ENCODE assay signal across 20 cellular contexts in the genomic region with DNA sequence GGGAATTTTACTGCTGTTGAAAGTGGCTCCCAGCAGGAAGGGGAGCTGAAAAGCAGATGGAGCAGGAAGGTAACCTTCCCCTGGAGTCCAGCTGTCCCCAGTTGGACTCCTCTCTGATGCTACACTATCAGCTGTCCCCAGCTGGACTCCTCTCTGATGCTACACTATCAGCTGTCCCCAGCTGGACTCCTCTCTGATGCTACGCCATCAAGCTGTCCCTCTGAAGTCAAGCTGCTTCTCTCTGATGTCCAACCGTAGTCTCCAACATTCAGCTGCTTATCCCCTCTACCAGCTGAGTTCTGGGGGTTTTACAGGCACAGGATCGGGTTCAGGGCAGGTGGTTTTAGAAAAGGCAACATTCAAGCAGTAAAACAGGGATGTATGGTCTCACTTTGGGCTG. TPM values are rescaled to one million over a fixed set of nuclear protein-coding genes. Genes with fewer than 3 reads are reported as not detected.
DNase-seq lines count a peak whose midpoint lies in the region; TF ChIP-seq lines count a peak whose summit lies in the region.
"Had no signal": no experiment of that assay in that cellular context is flagged by ENCODE, and none has a peak within 500 bp of the region (broad histone marks: within the 10 kb centered on the region; RNA-seq: fewer than 3 reads in every experiment).

No MANE protein-coding gene starts in this region.

- POLR2A ChIA-PET in HEK293 (lab: Yijun Ruan, JAX) = no interaction called here
- POLR2A ChIA-PET in Caco-2 (lab: Charles Lee) = no interaction called here

- H3K9me3 ChIP-seq in HEK293 (ENCODE audit: control insufficient read depth, insufficient read depth, low read depth, low read length) = no peaks in the 10 kb centered on the region
- H3K9me3 ChIP-seq in WERI-Rb-1 (ENCODE audit: severe bottlenecking) = peaks cover 29% of the 10 kb centered on the region
- peaks cover 10% of the 10 kb centered on the region; the same call in 1 of the 2 replicates for H3K9me3 ChIP-seq in Caco-2
- H3K9me3 ChIP-seq: BE2C had no signal

- CTCF ChIA-PET in HEK293 (lab: Yijun Ruan, JAX) = no interaction called here
- CTCF ChIA-PET in Caco-2 (lab: Charles Lee) = no interaction called here

- no peaks in the 10 kb centered on the region for H3K4me1 Mint-ChIP-seq in Caco-2 (ENCODE audit: low read depth, unreplicated experiment)
- H3K4me1 Mint-ChIP-seq: CD14-positive monocyte had no signal

- H3K4me1 ChIP-seq in HEK293 (ENCODE audit: control insufficient read depth, insufficient read depth, low read length) (no peaks in the 10 kb centered on the region), Caco-2 (no peaks in the 10 kb centered on the region)
- H3K4me1 ChIP-seq: BE2C had no signal

- no peak overlapping the region for H3K4me3 Mint-ChIP-seq in Caco-2 (ENCODE audit: unreplicated experiment)
- H3K4me3 Mint-ChIP-seq: CD14-positive monocyte; CD4-positive, alpha-beta memory T cell; CD4-positive, CD25-positive, alpha-beta regulatory T cell; CD8-positive, alpha-beta memory T cell had no signal

- no peak overlapping the region for H3K27ac Mint-ChIP-seq in Caco-2 (ENCODE audit: unreplicated experiment)
- H3K27ac Mint-ChIP-seq: CD14-positive monocyte; CD4-positive, CD25-positive, alpha-beta regulatory T cell had no signal

- 87 to 92% methylated on average over 3 of the region's 3 CpGs for WGBS in lower leg skin, 2 donors

- H3K36me3 ChIP-seq in HEK293 (ENCODE audit: control insufficient read depth in 2 of 2, insufficient read depth in 1 of 2, low read length in 2 of 2) (no peaks in the 10 kb centered on the region), WERI-Rb-1 (peaks cover 4% of the 10 kb centered on the region; the same call in 1 of the 2 replicates), Caco-2 (ENCODE audit: control insufficient read depth, insufficient read depth, low read length) (no peaks in the 10 kb centered on the region; the same call in 1 of the 2 replicates)
- H3K36me3 ChIP-seq: BE2C had no signal

- BruUV-seq in Caco-2 (replicated peaks; lab: Mats Ljungman, UMichigan) = no TSS peak

- TF ChIP-seq CTCF in HEK293 (tag by site-specific recombination; IDR thresholded peaks at IDR 0.05) = no peak
- no peak for TF ChIP-seq CTCF in WERI-Rb-1 (IDR thresholded peaks at IDR 0.05; ENCODE audit: low read depth, low read length)
- TF ChIP-seq CTCF in lower leg skin (IDR thresholded peaks at IDR 0.05) = no peak
- TF ChIP-seq CTCF in Caco-2 (IDR thresholded peaks at IDR 0.05; ENCODE audit: insufficient read depth in 1 of 2, low read depth in 1 of 2, low read length in 1 of 2, severe bottlenecking in 1 of 2, unreplicated experiment in 1 of 2) = no peak

- no peaks in the 10 kb centered on the region for H3K27me3 Mint-ChIP-seq in Caco-2 (ENCODE audit: insufficient read depth, unreplicated experiment)
- H3K27me3 Mint-ChIP-seq: CD4-positive, CD25-positive, alpha-beta regulatory T cell had no signal

- DNase-seq in WERI-Rb-1 (no peak), erythroblast (lab: John Stamatoyannopoulos, UW) (peak; percentile 24 to 68), NCI-H2107 treated with DMSO at 0.1 percent for 48 hours (lab: John Stamatoyannopoulos, UW; ENCODE audit: unreplicated experiment) (no peak), lower leg skin (ENCODE audit: low spot score in 2 of 2) (no peak), Caco-2 (no peak)
- DNase-seq: 8988T; ACHN; BE2C; C1 segment of cervical spinal cord; Calu3; CD4-positive, alpha-beta memory T cell; CD4-positive, CD25-positive, alpha-beta regulatory T cell; CD8-positive, alpha-beta memory T cell; COR-L47; DMS79 treated with DMSO at 0.1 percent for 48 hours; GF-D8 had no signal

- no peaks in the 10 kb centered on the region for H3K27me3 ChIP-seq in WERI-Rb-1 (ENCODE audit: insufficient read depth, low read depth, severe bottlenecking)
- H3K27me3 ChIP-seq in Caco-2 (replicated peaks; ENCODE audit: control insufficient read depth, insufficient read depth, low read length) = no peaks in the 10 kb centered on the region
- H3K27me3 ChIP-seq: BE2C, BLaER1 had no signal

- peaks cover 34% of the 10 kb centered on the region for H3K9me3 Mint-ChIP-seq in Caco-2 (ENCODE audit: unreplicated experiment)

- intact Hi-C loops in lower leg skin (cut with DNase I; ENCODE audit: low total_unique reads) = no loop called here
- intact Hi-C loops in Caco-2 (cut with micrococcal nuclease; ENCODE audit: unreplicated experiment) = no loop called here

- H3K4me3 ChIP-seq in HEK293 (ENCODE audit: low read depth, low read length) (no peak overlapping the region), WERI-Rb-1 (ENCODE audit: low read depth, low read length) (no peak overlapping the region), lower leg skin (ENCODE audit: low read depth, poor library complexity, severe bottlenecking) (no peak overlapping the region), Caco-2 (ENCODE audit: low read depth, low read length) (no peak overlapping the region)
- H3K4me3 ChIP-seq: BLaER1 had no signal

- TF ChIP-seq POLR2A in erythroblast (IDR thresholded peaks at IDR 0.05; ENCODE audit: low read length) = no peak
- TF ChIP-seq POLR2A in lower leg skin (IDR thresholded peaks at IDR 0.05) = no peak

- H3K36me3 Mint-ChIP-seq in Caco-2 (ENCODE audit: insufficient read depth, unreplicated experiment) = no peaks in the 10 kb centered on the region
- H3K36me3 Mint-ChIP-seq: CD14-positive monocyte had no signal

- no peak overlapping the region for H3K27ac ChIP-seq in HEK293 (ENCODE audit: extremely low read depth, low read depth, low read length)
- 0 out of 2 replicates have a peak overlapping the region, but pooled peaks have one; percentile 12 for H3K27ac ChIP-seq in WERI-Rb-1
- H3K27ac ChIP-seq: BLaER1 had no signal

TF ChIP-seq in HEK293, 187 proteins besides CTCF, POLR2A, EP300 and RAD21:
- TF ChIP-seq, protein P1, sequence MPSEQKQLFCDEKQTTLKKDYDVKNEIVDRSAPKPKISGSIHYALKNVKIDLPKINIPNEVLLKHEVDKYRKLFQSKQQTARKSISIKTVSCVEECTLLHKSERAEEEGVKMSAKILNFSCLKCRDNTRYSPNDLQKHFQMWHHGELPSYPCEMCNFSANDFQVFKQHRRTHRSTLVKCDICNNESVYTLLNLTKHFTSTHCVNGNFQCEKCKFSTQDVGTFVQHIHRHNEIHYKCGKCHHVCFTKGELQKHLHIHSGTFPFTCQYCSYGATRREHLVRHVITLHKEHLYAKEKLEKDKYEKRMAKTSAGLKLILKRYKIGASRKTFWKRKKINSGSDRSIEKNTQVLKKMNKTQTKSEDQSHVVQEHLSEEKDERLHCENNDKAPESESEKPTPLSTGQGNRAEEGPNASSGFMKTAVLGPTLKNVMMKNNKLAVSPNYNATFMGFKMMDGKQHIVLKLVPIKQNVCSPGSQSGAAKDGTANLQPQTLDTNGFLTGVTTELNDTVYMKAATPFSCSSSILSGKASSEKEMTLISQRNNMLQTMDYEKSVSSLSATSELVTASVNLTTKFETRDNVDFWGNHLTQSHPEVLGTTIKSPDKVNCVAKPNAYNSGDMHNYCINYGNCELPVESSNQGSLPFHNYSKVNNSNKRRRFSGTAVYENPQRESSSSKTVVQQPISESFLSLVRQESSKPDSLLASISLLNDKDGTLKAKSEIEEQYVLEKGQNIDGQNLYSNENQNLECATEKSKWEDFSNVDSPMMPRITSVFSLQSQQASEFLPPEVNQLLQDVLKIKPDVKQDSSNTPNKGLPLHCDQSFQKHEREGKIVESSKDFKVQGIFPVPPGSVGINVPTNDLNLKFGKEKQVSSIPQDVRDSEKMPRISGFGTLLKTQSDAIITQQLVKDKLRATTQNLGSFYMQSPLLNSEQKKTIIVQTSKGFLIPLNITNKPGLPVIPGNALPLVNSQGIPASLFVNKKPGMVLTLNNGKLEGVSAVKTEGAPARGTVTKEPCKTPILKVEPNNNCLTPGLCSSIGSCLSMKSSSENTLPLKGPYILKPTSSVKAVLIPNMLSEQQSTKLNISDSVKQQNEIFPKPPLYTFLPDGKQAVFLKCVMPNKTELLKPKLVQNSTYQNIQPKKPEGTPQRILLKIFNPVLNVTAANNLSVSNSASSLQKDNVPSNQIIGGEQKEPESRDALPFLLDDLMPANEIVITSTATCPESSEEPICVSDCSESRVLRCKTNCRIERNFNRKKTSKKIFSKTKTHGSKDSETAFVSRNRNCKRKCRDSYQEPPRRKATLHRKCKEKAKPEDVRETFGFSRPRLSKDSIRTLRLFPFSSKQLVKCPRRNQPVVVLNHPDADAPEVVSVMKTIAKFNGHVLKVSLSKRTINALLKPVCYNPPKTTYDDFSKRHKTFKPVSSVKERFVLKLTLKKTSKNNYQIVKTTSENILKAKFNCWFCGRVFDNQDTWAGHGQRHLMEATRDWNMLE (tag by site-specific recombination; conservative IDR thresholded peaks at IDR 0.05; ENCODE audit: low read depth) = no peak
- TF ChIP-seq ZIC2 (tag by site-specific recombination; IDR thresholded peaks at IDR 0.05) = 0 out of 2 replicates have a peak, but pooled peaks have one; percentile 21
- TF ChIP-seq, protein P2, sequence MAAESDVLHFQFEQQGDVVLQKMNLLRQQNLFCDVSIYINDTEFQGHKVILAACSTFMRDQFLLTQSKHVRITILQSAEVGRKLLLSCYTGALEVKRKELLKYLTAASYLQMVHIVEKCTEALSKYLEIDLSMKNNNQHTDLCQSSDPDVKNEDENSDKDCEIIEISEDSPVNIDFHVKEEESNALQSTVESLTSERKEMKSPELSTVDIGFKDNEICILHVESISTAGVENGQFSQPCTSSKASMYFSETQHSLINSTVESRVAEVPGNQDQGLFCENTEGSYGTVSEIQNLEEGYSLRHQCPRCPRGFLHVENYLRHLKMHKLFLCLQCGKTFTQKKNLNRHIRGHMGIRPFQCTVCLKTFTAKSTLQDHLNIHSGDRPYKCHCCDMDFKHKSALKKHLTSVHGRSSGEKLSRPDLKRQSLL (tag by site-specific recombination; IDR thresholded peaks at IDR 0.05) = no peak

RNA-seq across cellular contexts. Expression of a gene that starts 19.8 kb away (rescaled TPM):
- total RNA-seq in lower leg skin (10 to 100 TPM; 47.7 to 83.8 (median 61.1) TPM), Caco-2 (2022) (155 and 161 TPM in 2 replicates)

RNA-seq across cellular contexts. Expression of a gene that starts 37.4 kb away (rescaled TPM):
- total RNA-seq in lower leg skin = under 1 TPM; 0.02 to 0.72 (median 0.25) TPM
- total RNA-seq in Caco-2 (2022) = 0.32 and 0.70 TPM in 2 replicates
- total RNA-seq: A673 had no signal

Comparison
In these comparisons a context has a peak if more than half of its experiments do, and no peak if none do; other contexts are left out.
1. DNase-seq: peak in erythroblast (2 of 2); none in WERI-Rb-1 (single experiment), NCI-H2107 treated with DMSO at 0.1 percent for 48 hours (single experiment), lower leg skin (0 of 2) and Caco-2 (0 of 2).